Comparison of ENCODE assay signal across 9 cellular contexts in genomic region chr7:151027728-151028130, GRCh38. TPM values are rescaled to one million over a fixed set of nuclear protein-coding genes. Genes with fewer than 3 reads are reported as not detected.
DNase-seq lines count a peak whose midpoint lies in the region; ATAC-seq and TF ChIP-seq lines count a peak whose summit lies in the region.
"Not testable (repeated sequence)": the region's sequence is repeated elsewhere in the genome, so short reads cannot be mapped to it uniquely, and the experiment has no call there.
"Had no signal": no experiment of that assay in that cellular context is flagged by ENCODE, and none has a peak within 500 bp of the region (broad histone marks: within the 10 kb centered on the region; RNA-seq: fewer than 3 reads in every experiment).

No MANE protein-coding gene starts in this region.

- not testable (repeated sequence) for H3K9me3 ChIP-seq in H9 (ENCODE audit: control insufficient read depth, low read depth, low read length); MM.1S (replicated peaks; ENCODE audit: insufficient read depth, low read length); stomach smooth muscle (ENCODE audit: control insufficient read depth in 2 of 2, low read length in 2 of 2)

- not testable (repeated sequence) for H3K4ac ChIP-seq in H9 (ENCODE audit: low read depth, low read length)

- not testable (repeated sequence) for H3K23ac ChIP-seq in H9 (ENCODE audit: insufficient read length, low read depth, low read length)

- intact Hi-C loops in CD14-positive monocyte (cut with micrococcal nuclease): loop anchor here in 1 of 2 donors (2.0 to 5.0 kb wide), 2 partner anchors 61 to 85 kb away; no protein-coding TSS in a partner anchor
- intact Hi-C loops in dendritic cell treated with granulocyte-macrophage colony-stimulating factor and Interleukin-4, amounts not matched to agents 40 ng/mL and 50 ng/mL, for 4 days (cut with micrococcal nuclease): loop anchor here (1.0 to 2.0 kb wide), 3 partner anchors 31 to 61 kb away; partner anchors contain the start of gene TMUB1

- peak overlapping the region; percentile 16 for H3K18ac ChIP-seq in H9 (ENCODE audit: insufficient read length, low read depth, low read length)

- not testable (repeated sequence) for H3K9me2 ChIP-seq in MM.1S (replicated peaks; ENCODE audit: insufficient read depth, low read length)

- not testable (repeated sequence) for H3K27ac ChIP-seq in H9 (ENCODE audit: insufficient read length, low read depth, low read length)
- H3K27ac ChIP-seq in MM.1S (ENCODE audit: low read length) (peak overlapping the region; percentile 51; the same call in 1 of the 2 replicates), stomach smooth muscle (ENCODE audit: low read length) (peak overlapping the region; percentile 76)

- H3K23me2 ChIP-seq in H9 (ENCODE audit: insufficient read length, low read depth, low read length, poor library complexity, severe bottlenecking): not testable (repeated sequence)

- H2BK15ac ChIP-seq in H9 (ENCODE audit: low read depth, low read length): not testable (repeated sequence)

- H2BK5ac ChIP-seq in H9 (ENCODE audit: insufficient read length, low read length): not testable (repeated sequence)

- H3K4me1 ChIP-seq in H9 (ENCODE audit: insufficient read depth, low read length): not testable (repeated sequence)
- H3K4me1 ChIP-seq in MM.1S (ENCODE audit: low read length): peaks cover 13% of the 10 kb centered on the region
- H3K4me1 ChIP-seq in stomach smooth muscle (ENCODE audit: control insufficient read depth, insufficient read depth, low read length): peaks cover 14% of the 10 kb centered on the region

- DNase-seq in CD14-positive monocyte (ENCODE audit: low spot score); H9; MM.1S; activated T-cell treated with anti-CD3 and anti-CD28 coated beads, Interleukin-2, amount 50 U/mL, for 4 hours; nephron progenitor cell: not testable (repeated sequence)

- not testable (repeated sequence) for H4K8ac ChIP-seq in H9 (replicated peaks; ENCODE audit: insufficient read length, low read depth, low read length)

- H3K27me3 ChIP-seq in H9 (ENCODE audit: insufficient read depth, low read length); MM.1S (replicated peaks; ENCODE audit: insufficient read depth, low read length); stomach smooth muscle (ENCODE audit: control insufficient read depth in 1 of 2, insufficient read depth in 2 of 2, low read length in 2 of 2): not testable (repeated sequence)

- not testable (repeated sequence) for H2BK12ac ChIP-seq in H9 (ENCODE audit: insufficient read length, low read depth, low read length)

- WGBS in H9 (ENCODE audit: extremely low coverage, insufficient read length, low lambda C conversion rate): no CpG with 5 or more reads among the region's 16 CpGs

- H2AK5ac ChIP-seq in H9 (ENCODE audit: insufficient read length, low read length): not testable (repeated sequence)

- H2BK120ac ChIP-seq in H9 (ENCODE audit: low read depth, low read length, poor library complexity, severe bottlenecking): not testable (repeated sequence)

- peaks cover 6 to 28% (median 8%) of the 10 kb centered on the region in 3 donors for H3K27me3 Mint-ChIP-seq in CD14-positive monocyte (ENCODE audit: low read depth in 3 of 3)
- peaks cover 31% of the 10 kb centered on the region for H3K27me3 Mint-ChIP-seq in H9 (ENCODE audit: low read depth)
- not testable (repeated sequence) for H3K27me3 Mint-ChIP-seq in activated T-cell treated with anti-CD3 and anti-CD28 coated beads, Interleukin-2, amount 50 U/mL, for 4 hours (ENCODE audit: low read depth)
- peaks cover 32% of the 10 kb centered on the region for H3K27me3 Mint-ChIP-seq in dendritic cell treated with granulocyte-macrophage colony-stimulating factor and Interleukin-4, amounts not matched to agents 40 ng/mL and 50 ng/mL, for 4 days
- H3K27me3 Mint-ChIP-seq in nephron progenitor cell (ENCODE audit: low read depth, poor library complexity): peaks cover 27% of the 10 kb centered on the region

- H3K14ac ChIP-seq in H9 (ENCODE audit: insufficient read depth, low read length): not testable (repeated sequence)

- not testable (repeated sequence) for H3K9ac ChIP-seq in H9 (ENCODE audit: extremely low read depth, insufficient read length, low read length)
- peak overlapping the region; percentile 72 for H3K9ac ChIP-seq in MM.1S (ENCODE audit: low read length)
- H3K9ac ChIP-seq in stomach smooth muscle (ENCODE audit: low read length in 2 of 2): peak overlapping the region; percentile 62 to 77

- H3K4me3 ChIP-seq in MM.1S (ENCODE audit: low read length) (peak overlapping the region; percentile 64), iPS-11a (ENCODE audit: low read depth, low read length) (peak overlapping the region; percentile 89), stomach smooth muscle (ENCODE audit: low read length in 2 of 2) (peak overlapping the region; percentile 78 to 96)

- H3K27ac Mint-ChIP-seq in CD14-positive monocyte: peak overlapping the region; percentile 91 to 97 (median 95)
- H3K27ac Mint-ChIP-seq in H9: peak overlapping the region; percentile 82 to 98 (median 96); a peak in 5 of 7 replicates
- H3K27ac Mint-ChIP-seq in dendritic cell treated with granulocyte-macrophage colony-stimulating factor and Interleukin-4, amounts not matched to agents 40 ng/mL and 50 ng/mL, for 4 days: peak overlapping the region; percentile 91
- H3K27ac Mint-ChIP-seq in nephron progenitor cell: peak overlapping the region; percentile 62

- H4K91ac ChIP-seq in H9 (ENCODE audit: insufficient read length, low read depth, low read length): not testable (repeated sequence)

- H3K36me3 Mint-ChIP-seq in CD14-positive monocyte: peaks cover 6 to 11% of the 10 kb centered on the region in 2 donors
- not testable (repeated sequence) for H3K36me3 Mint-ChIP-seq in H9 (ENCODE audit: insufficient read depth in 1 of 3, low read depth in 3 of 3); activated T-cell treated with anti-CD3 and anti-CD28 coated beads, Interleukin-2, amount 50 U/mL, for 4 hours (ENCODE audit: insufficient read depth); nephron progenitor cell (ENCODE audit: low read depth)
- peaks cover 15% of the 10 kb centered on the region for H3K36me3 Mint-ChIP-seq in dendritic cell treated with granulocyte-macrophage colony-stimulating factor and Interleukin-4, amounts not matched to agents 40 ng/mL and 50 ng/mL, for 4 days (ENCODE audit: low read depth)

- H2AFZ ChIP-seq in H9 (ENCODE audit: low read length): not testable (repeated sequence)
- H2AFZ ChIP-seq in MM.1S (ENCODE audit: low read length): peak overlapping the region; percentile 54

- not testable (repeated sequence) for H3K56ac ChIP-seq in H9 (ENCODE audit: insufficient read length, low read depth, low read length)

- H4K20me1 ChIP-seq in H9 (ENCODE audit: control insufficient read depth, insufficient read depth, insufficient read length); MM.1S (ENCODE audit: insufficient read depth, low read length): not testable (repeated sequence)

- H3K4me1 Mint-ChIP-seq in CD14-positive monocyte: peaks cover 22% of the 10 kb centered on the region
- H3K4me1 Mint-ChIP-seq in H9: peaks cover 22 to 34% of the 10 kb centered on the region in 2 experiments
- H3K4me1 Mint-ChIP-seq in activated T-cell treated with anti-CD3 and anti-CD28 coated beads, Interleukin-2, amount 50 U/mL, for 4 hours (ENCODE audit: low read depth): peaks cover 20% of the 10 kb centered on the region
- peaks cover 41% of the 10 kb centered on the region for H3K4me1 Mint-ChIP-seq in dendritic cell treated with granulocyte-macrophage colony-stimulating factor and Interleukin-4, amounts not matched to agents 40 ng/mL and 50 ng/mL, for 4 days (ENCODE audit: low read depth)
- peaks cover 37% of the 10 kb centered on the region for H3K4me1 Mint-ChIP-seq in nephron progenitor cell

- H3K79me1 ChIP-seq in H9 (ENCODE audit: insufficient read depth, low read depth, low read length, poor library complexity, severe bottlenecking): not testable (repeated sequence)

- not testable (repeated sequence) for TF ChIP-seq CTCF in CD14-positive monocyte (IDR thresholded peaks at IDR 0.05); H9 (conservative IDR thresholded peaks at IDR 0.05); MM.1S (IDR thresholded peaks at IDR 0.05; ENCODE audit: low read length); nephron progenitor cell (IDR thresholded peaks at IDR 0.05)

- H3K4me3 Mint-ChIP-seq in CD14-positive monocyte (peak overlapping the region; percentile 91 to 94), H9 (peak overlapping the region; percentile 87 to 90), nephron progenitor cell (peak overlapping the region; percentile 91)
- peak overlapping the region; percentile 97 for H3K4me3 Mint-ChIP-seq in activated T-cell treated with anti-CD3 and anti-CD28 coated beads, Interleukin-2, amount 50 U/mL, for 4 hours
- peak overlapping the region; percentile 93 for H3K4me3 Mint-ChIP-seq in dendritic cell treated with granulocyte-macrophage colony-stimulating factor and Interleukin-4, amounts not matched to agents 40 ng/mL and 50 ng/mL, for 4 days

- not testable (repeated sequence) for H3F3A ChIP-seq in MM.1S (ENCODE audit: insufficient read depth, low read length)

- peak in 1 of 2 donors; percentile 6 for ATAC-seq in activated T-cell treated with anti-CD3 and anti-CD28 coated beads, Interleukin-2, amount 50 U/mL, for 4 hours

- not testable (repeated sequence) for H3K36me3 ChIP-seq in MM.1S (replicated peaks; ENCODE audit: insufficient read depth, low read length); stomach smooth muscle (ENCODE audit: control insufficient read depth in 2 of 2, insufficient read depth in 2 of 2, low read length in 2 of 2)

- H3K4me2 ChIP-seq in H9 (ENCODE audit: insufficient read depth, insufficient read length, low read length): peak overlapping the region; percentile 59
- H3K4me2 ChIP-seq in MM.1S (ENCODE audit: low read depth, low read length): peak overlapping the region; percentile 72

- not testable (repeated sequence) for H3K79me2 ChIP-seq in H9 (ENCODE audit: insufficient read depth, low read length)
- H3K79me2 ChIP-seq in MM.1S (ENCODE audit: low read length): peaks cover 16% of the 10 kb centered on the region

- not testable (repeated sequence) for H3K9me3 Mint-ChIP-seq in CD14-positive monocyte; H9; activated T-cell treated with anti-CD3 and anti-CD28 coated beads, Interleukin-2, amount 50 U/mL, for 4 hours; dendritic cell treated with granulocyte-macrophage colony-stimulating factor and Interleukin-4, amounts not matched to agents 40 ng/mL and 50 ng/mL, for 4 days; nephron progenitor cell

- not testable (repeated sequence) for H4K5ac ChIP-seq in H9 (ENCODE audit: insufficient read length, low read depth, low read length)

- H3T11ph ChIP-seq in H9 (ENCODE audit: low read length): not testable (repeated sequence)

- not testable (repeated sequence) for H2BK20ac ChIP-seq in H9 (ENCODE audit: low read depth, low read length, poor library complexity, severe bottlenecking)

RNA-seq across cellular contexts. Expression of gene ABCB8, which starts 0.5 kb away (rescaled TPM):
- 1 to 10 TPM; 9.3 to 9.5 TPM for polyA plus RNA-seq in CD14-positive monocyte
- total RNA-seq in H9 (2021): 22.1 and 23.9 TPM in 2 replicates
- 10 to 100 TPM; 48.1 to 54.6 (median 48.5) TPM for total RNA-seq in activated T-cell treated with anti-CD3 and anti-CD28 coated beads, Interleukin-2, amount 50 U/mL, for 4 hours

RNA-seq across cellular contexts. Expression of gene ATG9B, which starts 3.4 kb away (rescaled TPM):
- under 1 TPM in 1 of 2 donors, not detected in 1; 0.30 TPM for polyA plus RNA-seq in CD14-positive monocyte
- total RNA-seq in H9 (2021): 1.5 and 2.0 TPM in 2 replicates
- total RNA-seq in activated T-cell treated with anti-CD3 and anti-CD28 coated beads, Interleukin-2, amount 50 U/mL, for 4 hours: 1 to 10 TPM; 5.8 to 7.3 (median 6.7) TPM
- total RNA-seq: Right ventricle myocardium superior had no signal

RNA-seq across cellular contexts. Expression of gene ASIC3, which starts 20.6 kb away (rescaled TPM):
- polyA plus RNA-seq in CD14-positive monocyte: not detected
- total RNA-seq in H9 (2021): 1.7 and 2.3 TPM in 2 replicates
- total RNA-seq in activated T-cell treated with anti-CD3 and anti-CD28 coated beads, Interleukin-2, amount 50 U/mL, for 4 hours: 1 to 10 TPM; 2.4 to 3.4 (median 3.3) TPM

RNA-seq across cellular contexts. Expression of gene CDK5, which starts 30.0 kb away (rescaled TPM):
- polyA plus RNA-seq in CD14-positive monocyte: 10 to 100 TPM; 24.9 to 31.2 TPM
- 16.3 and 19.9 TPM in 2 replicates for total RNA-seq in H9 (2021)
- total RNA-seq in activated T-cell treated with anti-CD3 and anti-CD28 coated beads, Interleukin-2, amount 50 U/mL, for 4 hours: 10 to 100 TPM; 14.1 to 15.0 (median 14.3) TPM

RNA-seq across cellular contexts. Expression of gene SLC4A2, which starts 31.7 kb away (rescaled TPM):
- 10 to 100 TPM; 21.6 to 23.8 TPM for polyA plus RNA-seq in CD14-positive monocyte
- 136 and 138 TPM in 2 replicates for total RNA-seq in H9 (2021)
- 100 to 1,000 TPM; 107 to 125 (median 111) TPM for total RNA-seq in activated T-cell treated with anti-CD3 and anti-CD28 coated beads, Interleukin-2, amount 50 U/mL, for 4 hours
